7 cellular contexts compared by ENCODE assay signal in the genomic region with DNA sequence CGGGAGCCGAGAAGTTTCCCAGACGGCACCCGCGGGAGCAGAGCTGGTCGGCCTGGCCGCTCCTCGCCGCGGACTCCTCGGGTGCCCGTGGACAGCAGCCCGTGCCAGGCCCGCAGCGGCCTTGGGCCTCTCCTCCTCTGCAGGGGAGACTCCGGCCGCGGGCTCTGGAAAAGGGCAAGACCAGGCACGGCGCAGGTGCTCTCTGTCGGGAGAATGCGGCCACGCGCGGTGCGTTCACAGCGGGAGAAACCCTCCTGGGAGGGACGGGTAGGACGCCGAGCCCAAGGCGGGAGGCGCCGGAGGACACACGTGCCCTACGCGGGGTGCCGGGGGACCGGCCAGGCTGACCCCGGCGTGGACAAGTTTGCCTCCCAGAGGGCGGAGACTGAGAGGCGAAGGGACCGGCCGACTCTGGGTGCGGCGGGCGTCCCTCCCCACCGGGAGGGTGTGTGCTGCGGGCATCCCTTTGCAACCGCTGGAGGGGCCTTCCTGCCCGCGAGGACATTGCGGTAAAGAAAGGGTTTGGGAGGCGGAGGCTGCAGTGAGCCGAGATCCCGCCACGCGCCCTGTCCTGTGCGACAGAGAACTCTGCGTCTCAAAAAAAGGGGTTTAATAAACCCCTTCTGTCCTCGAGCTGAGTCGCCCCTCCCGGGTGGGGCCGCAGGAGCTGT. TPM values are rescaled to one million over a fixed set of nuclear protein-coding genes. Genes with fewer than 3 reads are reported as not detected.
DNase-seq lines count a peak whose midpoint lies in the region; ATAC-seq and TF ChIP-seq lines count a peak whose summit lies in the region.
"Had no signal": no experiment of that assay in that cellular context is flagged by ENCODE, and none has a peak within 500 bp of the region (broad histone marks: within the 10 kb centered on the region; RNA-seq: fewer than 3 reads in every experiment).

No MANE protein-coding gene starts in this region.

- H3K4me3 Mint-ChIP-seq in activated naive CD4-positive, alpha-beta T cell treated with anti-CD3 and anti-CD28 coated beads, Interleukin-2, amount 50 U/mL, for 24 hours, result peak overlapping the region; percentile 94

- no peaks in the 10 kb centered on the region for H3K9me3 ChIP-seq in uterus

- intact Hi-C loops in uterus (cut with DNase I; ENCODE audit: low total_unique reads), result no loop called here

- H3K9me3 Mint-ChIP-seq in activated naive CD4-positive, alpha-beta T cell treated with anti-CD3 and anti-CD28 coated beads, Interleukin-2, amount 50 U/mL, for 24 hours, result no peaks in the 10 kb centered on the region

- H3K27me3 Mint-ChIP-seq in activated naive CD4-positive, alpha-beta T cell treated with anti-CD3 and anti-CD28 coated beads, Interleukin-2, amount 50 U/mL, for 24 hours, result no peaks in the 10 kb centered on the region

- no peaks in the 10 kb centered on the region for H3K27me3 ChIP-seq in uterus

- H3K4me1 ChIP-seq in uterus, result peaks cover 6 to 8% of the 10 kb centered on the region in 2 donors

- no peak for ATAC-seq in GM21515 (IDR thresholded peaks at IDR 0.05; ENCODE audit: unreplicated experiment)

- peak overlapping the region; percentile 91 to 99 for H3K27ac ChIP-seq in uterus

- no peaks in the 10 kb centered on the region for H3K36me3 ChIP-seq in uterus

- no peak for TF ChIP-seq CTCF in uterus (IDR thresholded peaks at IDR 0.05)

- peak overlapping the region; percentile 98 for H3K27ac Mint-ChIP-seq in activated naive CD4-positive, alpha-beta T cell treated with anti-CD3 and anti-CD28 coated beads, Interleukin-2, amount 50 U/mL, for 24 hours

- no peak for TF ChIP-seq POLR2A in uterus (IDR thresholded peaks at IDR 0.05)

- H3K4me1 Mint-ChIP-seq in activated naive CD4-positive, alpha-beta T cell treated with anti-CD3 and anti-CD28 coated beads, Interleukin-2, amount 50 U/mL, for 24 hours, result peaks cover 46% of the 10 kb centered on the region

- no peak for DNase-seq in activated naive CD4-positive, alpha-beta T cell treated with Interleukin-2 at 50 U/mL for 16 hours
- DNase-seq in islet precursor cell (peak; percentile 61), uterus (peak in 1 of 2 donors; percentile 37), SKM-1 treated with dmso at 0.1 percent for 144 hours (lab: John Stamatoyannopoulos, UW; ENCODE audit: unreplicated experiment) (no peak)
- DNase-seq: NCI-H1436 treated with DMSO at 0.1 percent for 48 hours had no signal

- H3K36me3 Mint-ChIP-seq in activated naive CD4-positive, alpha-beta T cell treated with anti-CD3 and anti-CD28 coated beads, Interleukin-2, amount 50 U/mL, for 24 hours, result peaks cover 10% of the 10 kb centered on the region

- peak overlapping the region; percentile 45 to 61 for H3K4me3 ChIP-seq in uterus

RNA-seq across cellular contexts. Expression of a gene that starts 2.3 kb away (rescaled TPM):
- total RNA-seq in uterus, result 100 to 1,000 TPM in 2 of 4 donors, 10 to 100 TPM in 2; 13.4 to 672 (median 239) TPM

RNA-seq across cellular contexts. Expression of a gene that starts 4.5 kb away (rescaled TPM):
- total RNA-seq in uterus, result 1,000 to 10,000 TPM in 1 of 4 donors, 100 to 1,000 TPM in 2, 10 to 100 TPM in 1; 22.2 to 1,343 (median 242) TPM

RNA-seq across cellular contexts. Expression of a gene that starts 8.6 kb away (rescaled TPM):
- 100 to 1,000 TPM in 3 of 4 donors, 10 to 100 TPM in 1; 27.8 to 926 (median 269) TPM for total RNA-seq in uterus

RNA-seq across cellular contexts. Expression of a gene that starts 16.8 kb away (rescaled TPM):
- not detected for total RNA-seq in uterus

RNA-seq across cellular contexts. Expression of a gene that starts 27.2 kb away (rescaled TPM):
- total RNA-seq in uterus, result 10 to 100 TPM in 3 of 4 donors, 1 to 10 TPM in 1; 7.9 to 29.1 (median 14.2) TPM
